ENCODE assay signal across 1 cellular context in the genomic region with DNA sequence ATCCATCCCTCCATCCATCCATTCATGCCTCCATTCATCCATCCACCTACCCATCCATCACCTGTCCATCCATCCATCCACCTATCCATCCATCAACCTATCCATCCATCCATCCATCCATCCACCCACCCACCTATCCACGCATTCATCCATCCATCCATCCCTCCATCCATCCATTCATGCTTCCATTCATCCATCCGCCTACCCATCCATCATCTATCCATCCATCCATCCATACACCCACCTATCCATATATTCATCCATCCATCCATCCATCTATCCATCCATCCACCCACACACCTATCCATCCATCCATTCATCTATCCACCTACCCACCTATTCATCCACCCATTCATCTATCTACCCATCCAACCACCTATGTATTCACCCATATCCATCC.
TF ChIP-seq lines count a peak whose summit lies in the region.

No MANE protein-coding gene starts in this region.

TF ChIP-seq in HEK293, 187 proteins besides CTCF, POLR2A, EP300 and RAD21 (continued from another document and continues in another):
- TF ChIP-seq, protein P1, sequence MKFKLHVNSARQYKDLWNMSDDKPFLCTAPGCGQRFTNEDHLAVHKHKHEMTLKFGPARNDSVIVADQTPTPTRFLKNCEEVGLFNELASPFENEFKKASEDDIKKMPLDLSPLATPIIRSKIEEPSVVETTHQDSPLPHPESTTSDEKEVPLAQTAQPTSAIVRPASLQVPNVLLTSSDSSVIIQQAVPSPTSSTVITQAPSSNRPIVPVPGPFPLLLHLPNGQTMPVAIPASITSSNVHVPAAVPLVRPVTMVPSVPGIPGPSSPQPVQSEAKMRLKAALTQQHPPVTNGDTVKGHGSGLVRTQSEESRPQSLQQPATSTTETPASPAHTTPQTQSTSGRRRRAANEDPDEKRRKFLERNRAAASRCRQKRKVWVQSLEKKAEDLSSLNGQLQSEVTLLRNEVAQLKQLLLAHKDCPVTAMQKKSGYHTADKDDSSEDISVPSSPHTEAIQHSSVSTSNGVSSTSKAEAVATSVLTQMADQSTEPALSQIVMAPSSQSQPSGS (tag by site-specific recombination; IDR thresholded peaks at IDR 0.05; ENCODE audit: low read depth) = no peak
- TF ChIP-seq, protein P2, sequence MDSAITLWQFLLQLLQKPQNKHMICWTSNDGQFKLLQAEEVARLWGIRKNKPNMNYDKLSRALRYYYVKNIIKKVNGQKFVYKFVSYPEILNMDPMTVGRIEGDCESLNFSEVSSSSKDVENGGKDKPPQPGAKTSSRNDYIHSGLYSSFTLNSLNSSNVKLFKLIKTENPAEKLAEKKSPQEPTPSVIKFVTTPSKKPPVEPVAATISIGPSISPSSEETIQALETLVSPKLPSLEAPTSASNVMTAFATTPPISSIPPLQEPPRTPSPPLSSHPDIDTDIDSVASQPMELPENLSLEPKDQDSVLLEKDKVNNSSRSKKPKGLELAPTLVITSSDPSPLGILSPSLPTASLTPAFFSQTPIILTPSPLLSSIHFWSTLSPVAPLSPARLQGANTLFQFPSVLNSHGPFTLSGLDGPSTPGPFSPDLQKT (IDR thresholded peaks at IDR 0.05; ENCODE audit: borderline replicate concordance, low read depth, low read length) = no peak
- peak; percentile 81 for TF ChIP-seq ZFHX2 (tag by site-specific recombination; conservative IDR thresholded peaks at IDR 0.05)
- TF ChIP-seq, protein P3, sequence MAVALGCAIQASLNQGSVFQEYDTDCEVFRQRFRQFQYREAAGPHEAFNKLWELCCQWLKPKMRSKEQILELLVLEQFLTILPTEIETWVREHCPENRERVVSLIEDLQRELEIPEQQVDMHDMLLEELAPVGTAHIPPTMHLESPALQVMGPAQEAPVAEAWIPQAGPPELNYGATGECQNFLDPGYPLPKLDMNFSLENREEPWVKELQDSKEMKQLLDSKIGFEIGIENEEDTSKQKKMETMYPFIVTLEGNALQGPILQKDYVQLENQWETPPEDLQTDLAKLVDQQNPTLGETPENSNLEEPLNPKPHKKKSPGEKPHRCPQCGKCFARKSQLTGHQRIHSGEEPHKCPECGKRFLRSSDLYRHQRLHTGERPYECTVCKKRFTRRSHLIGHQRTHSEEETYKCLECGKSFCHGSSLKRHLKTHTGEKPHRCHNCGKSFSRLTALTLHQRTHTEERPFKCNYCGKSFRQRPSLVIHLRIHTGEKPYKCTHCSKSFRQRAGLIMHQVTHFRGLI (tag by site-specific recombination; IDR thresholded peaks at IDR 0.05) = no peak
- TF ChIP-seq ZFP37 (tag by site-specific recombination; IDR thresholded peaks at IDR 0.05) = no peak
- peak; percentile 99 for TF ChIP-seq ZBTB17 (tag by site-specific recombination; IDR thresholded peaks at IDR 0.05)
- no peak for TF ChIP-seq ZNF473 (tag by site-specific recombination; IDR thresholded peaks at IDR 0.05)
- no peak for TF ChIP-seq PRDM1 (tag by site-specific recombination; IDR thresholded peaks at IDR 0.05)
- TF ChIP-seq SETDB1 (IDR thresholded peaks at IDR 0.05; ENCODE audit: insufficient read length, low read length) = no peak
- TF ChIP-seq ZNF777 (tag by site-specific recombination; IDR thresholded peaks at IDR 0.05; ENCODE audit: borderline replicate concordance) = no peak
- no peak for TF ChIP-seq ZNF658 (tag by site-specific recombination; IDR thresholded peaks at IDR 0.05)
- no peak for TF ChIP-seq ZNF621 (tag by site-specific recombination; IDR thresholded peaks at IDR 0.05)
- TF ChIP-seq, protein P4, sequence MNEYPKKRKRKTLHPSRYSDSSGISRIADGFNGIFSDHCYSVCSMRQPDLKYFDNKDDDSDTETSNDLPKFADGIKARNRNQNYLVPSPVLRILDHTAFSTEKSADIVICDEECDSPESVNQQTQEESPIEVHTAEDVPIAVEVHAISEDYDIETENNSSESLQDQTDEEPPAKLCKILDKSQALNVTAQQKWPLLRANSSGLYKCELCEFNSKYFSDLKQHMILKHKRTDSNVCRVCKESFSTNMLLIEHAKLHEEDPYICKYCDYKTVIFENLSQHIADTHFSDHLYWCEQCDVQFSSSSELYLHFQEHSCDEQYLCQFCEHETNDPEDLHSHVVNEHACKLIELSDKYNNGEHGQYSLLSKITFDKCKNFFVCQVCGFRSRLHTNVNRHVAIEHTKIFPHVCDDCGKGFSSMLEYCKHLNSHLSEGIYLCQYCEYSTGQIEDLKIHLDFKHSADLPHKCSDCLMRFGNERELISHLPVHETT (tag by site-specific recombination; IDR thresholded peaks at IDR 0.05) = no peak
- peak; percentile 99 for TF ChIP-seq ZNF366 (tag by site-specific recombination; conservative IDR thresholded peaks at IDR 0.05)
- TF ChIP-seq, protein P5, sequence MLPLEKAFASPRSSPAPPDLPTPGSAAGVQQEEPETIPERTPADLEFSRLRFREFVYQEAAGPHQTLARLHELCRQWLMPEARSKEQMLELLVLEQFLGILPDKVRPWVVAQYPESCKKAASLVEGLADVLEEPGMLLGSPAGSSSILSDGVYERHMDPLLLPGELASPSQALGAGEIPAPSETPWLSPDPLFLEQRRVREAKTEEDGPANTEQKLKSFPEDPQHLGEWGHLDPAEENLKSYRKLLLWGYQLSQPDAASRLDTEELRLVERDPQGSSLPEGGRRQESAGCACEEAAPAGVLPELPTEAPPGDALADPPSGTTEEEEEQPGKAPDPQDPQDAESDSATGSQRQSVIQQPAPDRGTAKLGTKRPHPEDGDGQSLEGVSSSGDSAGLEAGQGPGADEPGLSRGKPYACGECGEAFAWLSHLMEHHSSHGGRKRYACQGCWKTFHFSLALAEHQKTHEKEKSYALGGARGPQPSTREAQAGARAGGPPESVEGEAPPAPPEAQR (tag by site-specific recombination; IDR thresholded peaks at IDR 0.05) = no peak
- TF ChIP-seq ZNF600 (tag by site-specific recombination; IDR thresholded peaks at IDR 0.05) = no peak
- no peak for TF ChIP-seq ZNF510 (tag by site-specific recombination; IDR thresholded peaks at IDR 0.05; ENCODE audit: insufficient replicate concordance)
- TF ChIP-seq, protein P6, sequence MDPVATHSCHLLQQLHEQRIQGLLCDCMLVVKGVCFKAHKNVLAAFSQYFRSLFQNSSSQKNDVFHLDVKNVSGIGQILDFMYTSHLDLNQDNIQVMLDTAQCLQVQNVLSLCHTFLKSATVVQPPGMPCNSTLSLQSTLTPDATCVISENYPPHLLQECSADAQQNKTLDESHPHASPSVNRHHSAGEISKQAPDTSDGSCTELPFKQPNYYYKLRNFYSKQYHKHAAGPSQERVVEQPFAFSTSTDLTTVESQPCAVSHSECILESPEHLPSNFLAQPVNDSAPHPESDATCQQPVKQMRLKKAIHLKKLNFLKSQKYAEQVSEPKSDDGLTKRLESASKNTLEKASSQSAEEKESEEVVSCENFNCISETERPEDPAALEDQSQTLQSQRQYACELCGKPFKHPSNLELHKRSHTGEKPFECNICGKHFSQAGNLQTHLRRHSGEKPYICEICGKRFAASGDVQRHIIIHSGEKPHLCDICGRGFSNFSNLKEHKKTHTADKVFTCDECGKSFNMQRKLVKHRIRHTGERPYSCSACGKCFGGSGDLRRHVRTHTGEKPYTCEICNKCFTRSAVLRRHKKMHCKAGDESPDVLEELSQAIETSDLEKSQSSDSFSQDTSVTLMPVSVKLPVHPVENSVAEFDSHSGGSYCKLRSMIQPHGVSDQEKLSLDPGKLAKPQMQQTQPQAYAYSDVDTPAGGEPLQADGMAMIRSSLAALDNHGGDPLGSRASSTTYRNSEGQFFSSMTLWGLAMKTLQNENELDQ (tag by site-specific recombination; IDR thresholded peaks at IDR 0.05; ENCODE audit: low read depth) = no peak
- 0 out of 2 replicates have a peak, but pooled peaks have one; percentile 85 for TF ChIP-seq ZNF521 (tag by site-specific recombination; IDR thresholded peaks at IDR 0.05)
- no peak for TF ChIP-seq BCL11B (tag by site-specific recombination; IDR thresholded peaks at IDR 0.05; ENCODE audit: low read depth)
- TF ChIP-seq ZNF146 (tag by site-specific recombination; IDR thresholded peaks at IDR 0.05) = no peak
- no peak for TF ChIP-seq ZNF707 (tag by site-specific recombination; IDR thresholded peaks at IDR 0.05)
- TF ChIP-seq ZNF24 (tag by site-specific recombination; IDR thresholded peaks at IDR 0.05) = no peak
- TF ChIP-seq, protein P7, sequence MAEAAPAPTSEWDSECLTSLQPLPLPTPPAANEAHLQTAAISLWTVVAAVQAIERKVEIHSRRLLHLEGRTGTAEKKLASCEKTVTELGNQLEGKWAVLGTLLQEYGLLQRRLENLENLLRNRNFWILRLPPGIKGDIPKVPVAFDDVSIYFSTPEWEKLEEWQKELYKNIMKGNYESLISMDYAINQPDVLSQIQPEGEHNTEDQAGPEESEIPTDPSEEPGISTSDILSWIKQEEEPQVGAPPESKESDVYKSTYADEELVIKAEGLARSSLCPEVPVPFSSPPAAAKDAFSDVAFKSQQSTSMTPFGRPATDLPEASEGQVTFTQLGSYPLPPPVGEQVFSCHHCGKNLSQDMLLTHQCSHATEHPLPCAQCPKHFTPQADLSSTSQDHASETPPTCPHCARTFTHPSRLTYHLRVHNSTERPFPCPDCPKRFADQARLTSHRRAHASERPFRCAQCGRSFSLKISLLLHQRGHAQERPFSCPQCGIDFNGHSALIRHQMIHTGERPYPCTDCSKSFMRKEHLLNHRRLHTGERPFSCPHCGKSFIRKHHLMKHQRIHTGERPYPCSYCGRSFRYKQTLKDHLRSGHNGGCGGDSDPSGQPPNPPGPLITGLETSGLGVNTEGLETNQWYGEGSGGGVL (tag by site-specific recombination; IDR thresholded peaks at IDR 0.05) = no peak
- no peak for TF ChIP-seq ZNF394 (tag by site-specific recombination; IDR thresholded peaks at IDR 0.05; ENCODE audit: borderline replicate concordance)
- TF ChIP-seq YY2 (tag by site-specific recombination; IDR thresholded peaks at IDR 0.05) = no peak
- TF ChIP-seq BCL11A (tag by site-specific recombination; IDR thresholded peaks at IDR 0.05; ENCODE audit: low read depth) = no peak
- TF ChIP-seq ZNF175 (tag by site-specific recombination; IDR thresholded peaks at IDR 0.05) = no peak
- TF ChIP-seq, protein P8, sequence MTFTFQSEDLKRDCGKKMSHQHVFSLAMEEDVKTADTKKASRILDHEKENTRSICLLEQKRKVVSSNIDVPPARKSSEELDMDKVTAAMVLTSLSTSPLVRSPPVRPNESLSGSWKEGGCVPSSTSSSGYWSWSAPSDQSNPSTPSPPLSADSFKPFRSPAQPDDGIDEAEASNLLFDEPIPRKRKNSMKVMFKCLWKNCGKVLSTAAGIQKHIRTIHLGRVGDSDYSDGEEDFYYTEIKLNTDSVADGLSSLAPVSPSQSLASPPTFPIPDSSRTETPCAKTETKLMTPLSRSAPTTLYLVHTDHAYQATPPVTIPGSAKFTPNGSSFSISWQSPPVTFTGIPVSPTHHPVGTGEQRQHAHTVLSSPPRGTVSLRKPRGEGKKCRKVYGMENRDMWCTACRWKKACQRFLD (tag by site-specific recombination; IDR thresholded peaks at IDR 0.05) = no peak
- TF ChIP-seq SALL2 (tag by site-specific recombination; IDR thresholded peaks at IDR 0.05; ENCODE audit: borderline replicate concordance) = no peak
- TF ChIP-seq, protein P9, sequence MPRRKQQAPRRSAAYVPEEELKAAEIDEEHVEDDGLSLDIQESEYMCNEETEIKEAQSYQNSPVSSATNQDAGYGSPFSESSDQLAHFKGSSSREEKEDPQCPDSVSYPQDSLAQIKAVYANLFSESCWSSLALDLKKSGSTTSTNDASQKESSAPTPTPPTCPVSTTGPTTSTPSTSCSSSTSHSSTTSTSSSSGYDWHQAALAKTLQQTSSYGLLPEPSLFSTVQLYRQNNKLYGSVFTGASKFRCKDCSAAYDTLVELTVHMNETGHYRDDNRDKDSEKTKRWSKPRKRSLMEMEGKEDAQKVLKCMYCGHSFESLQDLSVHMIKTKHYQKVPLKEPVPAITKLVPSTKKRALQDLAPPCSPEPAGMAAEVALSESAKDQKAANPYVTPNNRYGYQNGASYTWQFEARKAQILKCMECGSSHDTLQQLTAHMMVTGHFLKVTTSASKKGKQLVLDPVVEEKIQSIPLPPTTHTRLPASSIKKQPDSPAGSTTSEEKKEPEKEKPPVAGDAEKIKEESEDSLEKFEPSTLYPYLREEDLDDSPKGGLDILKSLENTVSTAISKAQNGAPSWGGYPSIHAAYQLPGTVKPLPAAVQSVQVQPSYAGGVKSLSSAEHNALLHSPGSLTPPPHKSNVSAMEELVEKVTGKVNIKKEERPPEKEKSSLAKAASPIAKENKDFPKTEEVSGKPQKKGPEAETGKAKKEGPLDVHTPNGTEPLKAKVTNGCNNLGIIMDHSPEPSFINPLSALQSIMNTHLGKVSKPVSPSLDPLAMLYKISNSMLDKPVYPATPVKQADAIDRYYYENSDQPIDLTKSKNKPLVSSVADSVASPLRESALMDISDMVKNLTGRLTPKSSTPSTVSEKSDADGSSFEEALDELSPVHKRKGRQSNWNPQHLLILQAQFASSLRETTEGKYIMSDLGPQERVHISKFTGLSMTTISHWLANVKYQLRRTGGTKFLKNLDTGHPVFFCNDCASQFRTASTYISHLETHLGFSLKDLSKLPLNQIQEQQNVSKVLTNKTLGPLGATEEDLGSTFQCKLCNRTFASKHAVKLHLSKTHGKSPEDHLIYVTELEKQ (tag by site-specific recombination; IDR thresholded peaks at IDR 0.05; ENCODE audit: borderline replicate concordance) = no peak
- TF ChIP-seq ZNF223 (tag by site-specific recombination; IDR thresholded peaks at IDR 0.05) = no peak
- TF ChIP-seq ZNF571 (tag by site-specific recombination; IDR thresholded peaks at IDR 0.05) = no peak
- TF ChIP-seq, protein P10, sequence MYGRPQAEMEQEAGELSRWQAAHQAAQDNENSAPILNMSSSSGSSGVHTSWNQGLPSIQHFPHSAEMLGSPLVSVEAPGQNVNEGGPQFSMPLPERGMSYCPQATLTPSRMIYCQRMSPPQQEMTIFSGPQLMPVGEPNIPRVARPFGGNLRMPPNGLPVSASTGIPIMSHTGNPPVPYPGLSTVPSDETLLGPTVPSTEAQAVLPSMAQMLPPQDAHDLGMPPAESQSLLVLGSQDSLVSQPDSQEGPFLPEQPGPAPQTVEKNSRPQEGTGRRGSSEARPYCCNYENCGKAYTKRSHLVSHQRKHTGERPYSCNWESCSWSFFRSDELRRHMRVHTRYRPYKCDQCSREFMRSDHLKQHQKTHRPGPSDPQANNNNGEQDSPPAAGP (tag by site-specific recombination; IDR thresholded peaks at IDR 0.05) = no peak
- TF ChIP-seq, protein P11, sequence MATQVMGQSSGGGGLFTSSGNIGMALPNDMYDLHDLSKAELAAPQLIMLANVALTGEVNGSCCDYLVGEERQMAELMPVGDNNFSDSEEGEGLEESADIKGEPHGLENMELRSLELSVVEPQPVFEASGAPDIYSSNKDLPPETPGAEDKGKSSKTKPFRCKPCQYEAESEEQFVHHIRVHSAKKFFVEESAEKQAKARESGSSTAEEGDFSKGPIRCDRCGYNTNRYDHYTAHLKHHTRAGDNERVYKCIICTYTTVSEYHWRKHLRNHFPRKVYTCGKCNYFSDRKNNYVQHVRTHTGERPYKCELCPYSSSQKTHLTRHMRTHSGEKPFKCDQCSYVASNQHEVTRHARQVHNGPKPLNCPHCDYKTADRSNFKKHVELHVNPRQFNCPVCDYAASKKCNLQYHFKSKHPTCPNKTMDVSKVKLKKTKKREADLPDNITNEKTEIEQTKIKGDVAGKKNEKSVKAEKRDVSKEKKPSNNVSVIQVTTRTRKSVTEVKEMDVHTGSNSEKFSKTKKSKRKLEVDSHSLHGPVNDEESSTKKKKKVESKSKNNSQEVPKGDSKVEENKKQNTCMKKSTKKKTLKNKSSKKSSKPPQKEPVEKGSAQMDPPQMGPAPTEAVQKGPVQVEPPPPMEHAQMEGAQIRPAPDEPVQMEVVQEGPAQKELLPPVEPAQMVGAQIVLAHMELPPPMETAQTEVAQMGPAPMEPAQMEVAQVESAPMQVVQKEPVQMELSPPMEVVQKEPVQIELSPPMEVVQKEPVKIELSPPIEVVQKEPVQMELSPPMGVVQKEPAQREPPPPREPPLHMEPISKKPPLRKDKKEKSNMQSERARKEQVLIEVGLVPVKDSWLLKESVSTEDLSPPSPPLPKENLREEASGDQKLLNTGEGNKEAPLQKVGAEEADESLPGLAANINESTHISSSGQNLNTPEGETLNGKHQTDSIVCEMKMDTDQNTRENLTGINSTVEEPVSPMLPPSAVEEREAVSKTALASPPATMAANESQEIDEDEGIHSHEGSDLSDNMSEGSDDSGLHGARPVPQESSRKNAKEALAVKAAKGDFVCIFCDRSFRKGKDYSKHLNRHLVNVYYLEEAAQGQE (tag by site-specific recombination; IDR thresholded peaks at IDR 0.05) = no peak
- no peak for TF ChIP-seq ZNF837 (tag by site-specific recombination; IDR thresholded peaks at IDR 0.05)
